ENCODE assay signal across 16 cellular contexts in genomic region chr4:5749568-5749967, GRCh38.
"Had no signal": no experiment of that assay in that cellular context is flagged by ENCODE, and none has a peak within 500 bp of the region (broad histone marks: within the 10 kb centered on the region; RNA-seq: fewer than 3 reads in every experiment).

No MANE protein-coding gene starts in this region.

- H3K36me3 Mint-ChIP-seq: activated naive CD4-positive, alpha-beta T cell treated with anti-CD3 and anti-CD28 coated beads, Interleukin-2, amount 50 U/mL, for 24 hours; stimulated activated effector memory CD8-positive, alpha-beta T cell treated with anti-CD3 and anti-CD28 coated beads, Interleukin-12 subunit alpha, Interleukin-12 subunit beta, amount 100 ng/mL, for 72 hours had no signal

- H3K9me3 ChIP-seq: tibial artery had no signal

- H3K27ac Mint-ChIP-seq: activated B cell treated with CpG ODN at 0.5 μM for 24 hours; activated CD4-positive, alpha-beta T cell treated with anti-CD3 and anti-CD28 coated beads, Interleukin-2, amount 10 ng/mL, durations not matched to agents 24 days and 14 days; activated naive CD4-positive, alpha-beta T cell treated with anti-CD3 and anti-CD28 coated beads, Interleukin-2, amount 50 U/mL, for 24 hours; stimulated activated effector memory CD8-positive, alpha-beta T cell treated with anti-CD3 and anti-CD28 coated beads, Interleukin-12 subunit alpha, Interleukin-12 subunit beta, amount 100 ng/mL, for 72 hours; T-helper 1 cell treated with Interleukin-12 subunit alpha and Interleukin-12 subunit beta and Interleukin-4 antibody, amounts not matched to agents 30 μg/mL and 1 μg/mL, for 36 hours had no signal

- ATAC-seq: esophagus mucosa; left colon; SK-N-SH treated with all-trans-retinoic acid at 6 μM for 48 hours; stimulated activated effector memory CD8-positive, alpha-beta T cell treated with anti-CD3 and anti-CD28 coated beads, Interleukin-12 subunit alpha, Interleukin-12 subunit beta, amount 100 ng/mL, for 72 hours had no signal

- H3K27me3 ChIP-seq: tibial artery had no signal

- H2AFZ ChIP-seq: parathyroid adenoma had no signal

- H3K4me3 Mint-ChIP-seq: activated B cell treated with CpG ODN at 0.5 μM for 24 hours; activated CD4-positive, alpha-beta T cell treated with anti-CD3 and anti-CD28 coated beads, Interleukin-2, amount 10 ng/mL, durations not matched to agents 24 days and 14 days; activated naive CD4-positive, alpha-beta T cell treated with anti-CD3 and anti-CD28 coated beads, Interleukin-2, amount 50 U/mL, for 24 hours; stimulated activated effector memory CD8-positive, alpha-beta T cell treated with anti-CD3 and anti-CD28 coated beads, Interleukin-12 subunit alpha, Interleukin-12 subunit beta, amount 100 ng/mL, for 72 hours; T-helper 1 cell treated with Interleukin-12 subunit alpha and Interleukin-12 subunit beta and Interleukin-4 antibody, amounts not matched to agents 30 μg/mL and 1 μg/mL, for 36 hours had no signal

- DNase-seq: activated B cell treated with CpG ODN at 0.5 μM for 24 hours; activated CD4-positive, alpha-beta T cell treated with anti-CD3 and anti-CD28 coated beads, Interleukin-2, amount 10 ng/mL, durations not matched to agents 24 days and 14 days; activated T-cell treated with anti-CD3 and anti-CD28 coated beads for 4 hours; amniotic stem cell; cerebellar nuclear complex; glutamatergic neuron; left colon; mammary epithelial cell; retina had no signal

- H3K4me1 ChIP-seq: parathyroid adenoma had no signal

- H3K79me2 ChIP-seq: parathyroid adenoma had no signal

- H3K9ac ChIP-seq: parathyroid adenoma had no signal

- H3K27me3 Mint-ChIP-seq: activated B cell treated with CpG ODN at 0.5 μM for 24 hours; activated CD4-positive, alpha-beta T cell treated with anti-CD3 and anti-CD28 coated beads, Interleukin-2, amount 10 ng/mL, durations not matched to agents 24 days and 14 days; activated naive CD4-positive, alpha-beta T cell treated with anti-CD3 and anti-CD28 coated beads, Interleukin-2, amount 50 U/mL, for 24 hours had no signal

- H3K4me1 Mint-ChIP-seq: activated B cell treated with CpG ODN at 0.5 μM for 24 hours; activated CD4-positive, alpha-beta T cell treated with anti-CD3 and anti-CD28 coated beads, Interleukin-2, amount 10 ng/mL, durations not matched to agents 24 days and 14 days; activated naive CD4-positive, alpha-beta T cell treated with anti-CD3 and anti-CD28 coated beads, Interleukin-2, amount 50 U/mL, for 24 hours had no signal

- H3K27ac ChIP-seq: parathyroid adenoma, tibial artery had no signal

- H3K9me3 Mint-ChIP-seq: activated B cell treated with CpG ODN at 0.5 μM for 24 hours; activated CD4-positive, alpha-beta T cell treated with anti-CD3 and anti-CD28 coated beads, Interleukin-2, amount 10 ng/mL, durations not matched to agents 24 days and 14 days; activated naive CD4-positive, alpha-beta T cell treated with anti-CD3 and anti-CD28 coated beads, Interleukin-2, amount 50 U/mL, for 24 hours; stimulated activated effector memory CD8-positive, alpha-beta T cell treated with anti-CD3 and anti-CD28 coated beads, Interleukin-12 subunit alpha, Interleukin-12 subunit beta, amount 100 ng/mL, for 72 hours had no signal

- H3K4me3 ChIP-seq: tibial artery had no signal
